8 cellular contexts compared by ENCODE assay signal in genomic region chr16:67969286-67970039, GRCh38. TPM values are rescaled to one million over a fixed set of nuclear protein-coding genes. Genes with fewer than 3 reads are reported as not detected.
A peak's percentile ranks its signal among the peaks of the same experiment; 100 is the strongest.
DNase-seq lines count a peak whose midpoint lies in the region; ATAC-seq, FAIRE-seq and TF ChIP-seq lines count a peak whose summit lies in the region.

No MANE protein-coding gene starts in this region.

- H3K27ac ChIP-seq in heart left ventricle, result peak overlapping the region; percentile 95 to 100 (median 99)
- H3K27ac ChIP-seq in K562 (ENCODE audit: extremely low read depth, low read depth, low read length), result peak overlapping the region; percentile 94
- peak overlapping the region; percentile 89 for H3K27ac ChIP-seq in vagina

- H3K9me3 ChIP-seq in heart left ventricle (no peaks in the 10 kb centered on the region), K562 (replicated peaks; ENCODE audit: control insufficient read depth, insufficient read depth, low read depth, low read length) (no peaks in the 10 kb centered on the region), vagina (no peaks in the 10 kb centered on the region)

- H3K4me1 ChIP-seq in heart left ventricle (peaks cover 12 to 41% (median 33%) of the 10 kb centered on the region in 12 donors), K562 (replicated peaks in 1 of 2; ENCODE audit: control insufficient read depth in 2 of 2, insufficient read depth in 2 of 2, low read length in 2 of 2) (peaks cover 21 to 38% of the 10 kb centered on the region in 2 experiments; a peak in 4 of 5 replicates), vagina (peaks cover 45% of the 10 kb centered on the region)

- TF ChIP-seq CTCF in heart left ventricle (IDR thresholded peaks at IDR 0.05) (no peak), K562 (IDR thresholded peaks at IDR 0.05 in 2 of 3, conservative IDR thresholded peaks at IDR 0.05 in 1 of 3; ENCODE audit: insufficient read depth in 2 of 3, low read depth in 1 of 3, low read length in 3 of 3) (no peak), lower leg skin (IDR thresholded peaks at IDR 0.05) (no peak), vagina (IDR thresholded peaks at IDR 0.05) (no peak)

- BruUV-seq in K562 (replicated peaks; lab: Mats Ljungman, UMichigan), result no TSS peak

- TF ChIP-seq POLR2A in heart left ventricle (IDR thresholded peaks at IDR 0.05) (no peak), K562 (conservative IDR thresholded peaks at IDR 0.05) (no peak), lower leg skin (IDR thresholded peaks at IDR 0.05) (no peak), vagina (IDR thresholded peaks at IDR 0.05) (no peak)

- no peak for ATAC-seq in heart left ventricle
- no peak for ATAC-seq in Right ventricle myocardium superior (ENCODE audit: poor library complexity)
- ATAC-seq in K562, result peak; percentile 18
- no peak for ATAC-seq in GM19324 (IDR thresholded peaks at IDR 0.05; ENCODE audit: low FRiP score, unreplicated experiment)

- POLR2A ChIA-PET in K562 (lab: Yijun Ruan, JAX), result interaction anchor here (0.5 to 1.0 kb wide), 3 partner anchors 12 to 264 kb away, joined by 3 to 4 read pairs (median 4); partner anchors contain the start of gene PSMB10

- TF ChIP-seq RAD21 in K562 (CRISPR knock-in tag; conservative IDR thresholded peaks at IDR 0.05 in 1 of 2, IDR thresholded peaks at IDR 0.05 in 1 of 2), result no peak

- in situ Hi-C loops in K562 (cut with MboI), result no loop called here

- H3K9me1 ChIP-seq in K562 (ENCODE audit: control insufficient read depth, insufficient read depth, low read length), result peaks cover 8% of the 10 kb centered on the region

- CTCF ChIA-PET in K562 (lab: Yijun Ruan, JAX; ENCODE audit: low intra/inter-chr PET ratio), result no interaction called here

- 56 to 67% (median 58%) methylated on average over 37 of the region's 37 CpGs for WGBS in heart left ventricle, 4 donors
- WGBS in K562 (ENCODE audit: insufficient coverage, low coverage, missing lambda C conversion rate), result 32% methylated on average over 31 of the region's 37 CpGs
- WGBS in lower leg skin, 2 donors, result 42 to 55% methylated on average over 27 to 32 of the region's 37 CpGs

- FAIRE-seq in K562 (lab: Jason Lieb, UNC), result peak; percentile 74

- no peak for DNase-seq in heart left ventricle
- no peak for DNase-seq in Right ventricle myocardium superior
- DNase-seq in K562 (ENCODE audit: extremely low read depth in 1 of 4, low spot score in 3 of 4), result peak; percentile 56 to 76 (median 70)
- no peak for DNase-seq in lower leg skin (ENCODE audit: low spot score in 2 of 2)
- DNase-seq in vagina (ENCODE audit: extremely low spot score in 2 of 2), result no peak
- no peak for DNase-seq in COLO829 (ENCODE audit: low spot score)
- DNase-seq in posterior vena cava (ENCODE audit: low spot score), result no peak

- TF ChIP-seq EP300 in K562 (IDR thresholded peaks at IDR 0.05; ENCODE audit: low read length), result no peak

- H3K36me3 ChIP-seq in heart left ventricle (peaks cover 0 to 15% (median 0%) of the 10 kb centered on the region in 9 donors), K562 (ENCODE audit: control insufficient read depth, insufficient read depth, low read length) (peaks cover 14% of the 10 kb centered on the region; the same call in 2 of the 3 replicates), vagina (no peaks in the 10 kb centered on the region)

- H4K20me1 ChIP-seq in K562 (replicated peaks; ENCODE audit: control insufficient read depth, insufficient read depth, low read length), result peaks cover 13% of the 10 kb centered on the region

- no peaks in the 10 kb centered on the region for H3K27me3 ChIP-seq in heart left ventricle
- no peaks in the 10 kb centered on the region for H3K27me3 ChIP-seq in K562 (ENCODE audit: control insufficient read depth in 2 of 2, insufficient read depth in 2 of 2, low read length in 2 of 2)
- no peaks in the 10 kb centered on the region for H3K27me3 ChIP-seq in vagina

- H2AFZ ChIP-seq in K562 (ENCODE audit: low read depth, low read length), result peak overlapping the region; percentile 97

- H3K4me3 ChIP-seq in heart left ventricle (peak overlapping the region; percentile 67 to 100 (median 91)), K562 (peak overlapping the region; percentile 84), lower leg skin (ENCODE audit: low read depth, poor library complexity, severe bottlenecking) (peak overlapping the region; percentile 53), vagina (peak overlapping the region; percentile 81 to 91)

- H3K9ac ChIP-seq in K562 (ENCODE audit: insufficient read depth in 1 of 2, low read depth in 2 of 2, low read length in 2 of 2), result peak overlapping the region; percentile 95 to 97

- intact Hi-C loops in heart left ventricle (cut with DNase I) (loop anchor here in 1 of 10 donors (10.0 kb wide), 1 partner anchor 265 kb away; the partner anchor contains the start of gene ESRP2), Right ventricle myocardium superior (cut with DNase I) (no loop called here), K562 (cut with micrococcal nuclease) (no loop called here), lower leg skin (cut with DNase I; ENCODE audit: low total_unique reads) (no loop called here), vagina (cut with DNase I) (no loop called here), posterior vena cava (cut with DNase I) (no loop called here)

- H3K79me2 ChIP-seq in K562 (ENCODE audit: control insufficient read depth, insufficient read depth, low read length), result peaks cover 28% of the 10 kb centered on the region

- H3K4me2 ChIP-seq in K562 (ENCODE audit: insufficient read depth, low read length), result peak overlapping the region; percentile 98

RNA-seq across cellular contexts. Expression of gene SLC12A4, which starts 1.0 kb away (rescaled TPM):
- 10 to 100 TPM; 64.6 to 92.2 (median 86.8) TPM for total RNA-seq in heart left ventricle
- polyA plus RNA-seq in heart left ventricle, result 10 to 100 TPM; 65.3 to 81.5 TPM
- total RNA-seq in Right ventricle myocardium superior, result 84.3 TPM
- 178 and 539 TPM in 2 replicates for total RNA-seq in K562 (2011; cell fraction: chromatin; rRNA removed; ENCODE audit: low replicate concordance)
- total RNA-seq in K562 (2011; cell fraction: nucleolus; rRNA removed), result 265 and 279 TPM in 2 replicates
- total RNA-seq in K562 (2011; cell fraction: nucleoplasm; rRNA removed), result 167 and 175 TPM in 2 replicates
- total RNA-seq in K562 (2014; rRNA removed), result 15.0 and 16.9 TPM in 2 replicates
- 9.9 and 10.0 TPM in 2 replicates for total RNA-seq in K562 (2014; rRNA removed; fragmentation: Illumina TruSeq; extraction: Trizol)
- total RNA-seq in K562 (2015; rRNA removed; fragmentation: Illumina TruSeq; extraction: Trizol), result 10.4 and 11.6 TPM in 2 replicates
- total RNA-seq in K562 (2021), result 32.8 and 43.5 TPM in 2 replicates
- 22.9 and 48.4 TPM in 2 replicates for polyA plus RNA-seq in K562 (2011; rRNA removed)
- 30.2 and 36.7 TPM in 2 replicates for polyA plus RNA-seq in K562 (2011; cell fraction: cytosol; rRNA removed)
- polyA plus RNA-seq in K562 (2011; cell fraction: nucleus; rRNA removed), result 238 and 295 TPM in 2 replicates
- 24.3 and 29.4 TPM in 2 replicates for polyA plus RNA-seq in K562 (2012)
- polyA plus RNA-seq in K562 (2014; fragmentation: Illumina TruSeq; extraction: Trizol), result 24.1 and 30.0 TPM in 2 replicates
- 1 to 10 TPM in 1 of 2 experiments, under 1 TPM in 1; 0.75 to 1.8 TPM for polyA plus RNA-seq in K562 (2014; fragmentation: Nextera tagmentation; extraction: Ambion mirVana)
- polyA plus RNA-seq in K562 (2014; rRNA removed), result 25.1 and 32.7 TPM in 2 replicates
- polyA minus RNA-seq in K562 (2011; rRNA and poly(A)+ RNA removed), result 24.9 and 34.3 TPM in 2 replicates
- 24.5 and 42.6 TPM in 2 replicates for polyA minus RNA-seq in K562 (2011; cell fraction: cytosol; rRNA and poly(A)+ RNA removed)
- 67.9 and 90.5 TPM in 2 replicates for polyA minus RNA-seq in K562 (2011; cell fraction: nucleus; rRNA and poly(A)+ RNA removed)
- 10 to 100 TPM; 31.3 to 74.1 (median 50.9) TPM for total RNA-seq in lower leg skin
- total RNA-seq in vagina, result 43.2 TPM
- 10 to 100 TPM; 82.6 to 90.1 TPM for total RNA-seq in posterior vena cava

RNA-seq across cellular contexts. Expression of gene DPEP3, which starts 10.8 kb away (rescaled TPM):
- total RNA-seq in heart left ventricle (under 1 TPM in 2 of 9 donors, not detected in 7; 0.13 to 0.16 TPM), Right ventricle myocardium superior (not detected), K562 (2014; rRNA removed) (not detected in 2 replicates), K562 (2014; rRNA removed; fragmentation: Illumina TruSeq; extraction: Trizol) (not detected in 2 replicates), K562 (2015; rRNA removed; fragmentation: Illumina TruSeq; extraction: Trizol) (not detected in 2 replicates), K562 (2021) (not detected in 2 replicates), lower leg skin (under 1 TPM in 2 of 4 donors, not detected in 2; 0.15 to 0.26 TPM), vagina (not detected), posterior vena cava (not detected)
- polyA plus RNA-seq in heart left ventricle (not detected), K562 (2011; rRNA removed) (not detected in 2 replicates), K562 (2014; fragmentation: Illumina TruSeq; extraction: Trizol) (not detected in 2 replicates), K562 (2014; fragmentation: Nextera tagmentation; extraction: Ambion mirVana) (not detected), K562 (2014; rRNA removed) (not detected in 2 replicates)
- total RNA-seq in K562 (2011; cell fraction: chromatin; rRNA removed; ENCODE audit: low replicate concordance), result not detected in 2 replicates
- not detected in 2 replicates for total RNA-seq in K562 (2011; cell fraction: nucleolus; rRNA removed)
- not detected in 2 replicates for total RNA-seq in K562 (2011; cell fraction: nucleoplasm; rRNA removed)
- 0.06 TPM in 1 of 2 replicates, not detected in the other for polyA plus RNA-seq in K562 (2011; cell fraction: cytosol; rRNA removed)
- polyA plus RNA-seq in K562 (2011; cell fraction: nucleus; rRNA removed), result 0.07 TPM in 1 of 2 replicates, not detected in the other
- not detected in 2 replicates for polyA plus RNA-seq in K562 (2012)
- not detected in 2 replicates for polyA minus RNA-seq in K562 (2011; rRNA and poly(A)+ RNA removed)
- polyA minus RNA-seq in K562 (2011; cell fraction: cytosol; rRNA and poly(A)+ RNA removed), result not detected in 2 replicates
- polyA minus RNA-seq in K562 (2011; cell fraction: nucleus; rRNA and poly(A)+ RNA removed), result not detected in 2 replicates

RNA-seq across cellular contexts. Expression of gene LCAT, which starts 25.5 kb away (rescaled TPM):
- total RNA-seq in heart left ventricle (10 to 100 TPM in 7 of 9 donors, 1 to 10 TPM in 2; 9.7 to 24.1 (median 18.2) TPM), Right ventricle myocardium superior (21.4 TPM), K562 (2014; rRNA removed) (6.8 and 9.0 TPM in 2 replicates), K562 (2014; rRNA removed; fragmentation: Illumina TruSeq; extraction: Trizol) (3.0 and 3.2 TPM in 2 replicates), K562 (2015; rRNA removed; fragmentation: Illumina TruSeq; extraction: Trizol) (4.1 and 4.5 TPM in 2 replicates), K562 (2021) (14.2 and 21.0 TPM in 2 replicates), lower leg skin (10 to 100 TPM in 3 of 4 donors, 1 to 10 TPM in 1; 6.4 to 16.5 (median 12.1) TPM), vagina (33.4 TPM), posterior vena cava (10 to 100 TPM; 19.2 to 29.8 TPM)
- polyA plus RNA-seq in heart left ventricle (10 to 100 TPM; 10.9 to 31.7 TPM), K562 (2011; rRNA removed) (6.7 and 14.9 TPM in 2 replicates), K562 (2014; fragmentation: Illumina TruSeq; extraction: Trizol) (5.0 and 5.6 TPM in 2 replicates), K562 (2014; fragmentation: Nextera tagmentation; extraction: Ambion mirVana) (under 1 TPM; 0.46 to 0.94 TPM), K562 (2014; rRNA removed) (7.6 and 14.9 TPM in 2 replicates)
- 40.9 and 121 TPM in 2 replicates for total RNA-seq in K562 (2011; cell fraction: chromatin; rRNA removed; ENCODE audit: low replicate concordance)
- total RNA-seq in K562 (2011; cell fraction: nucleolus; rRNA removed), result 59.7 and 75.9 TPM in 2 replicates
- 41.1 and 47.6 TPM in 2 replicates for total RNA-seq in K562 (2011; cell fraction: nucleoplasm; rRNA removed)
- polyA plus RNA-seq in K562 (2011; cell fraction: cytosol; rRNA removed), result 9.5 and 10.8 TPM in 2 replicates
- polyA plus RNA-seq in K562 (2011; cell fraction: nucleus; rRNA removed), result 72.6 and 86.1 TPM in 2 replicates
- 14.1 and 15.5 TPM in 2 replicates for polyA plus RNA-seq in K562 (2012)
- 1.5 and 2.2 TPM in 2 replicates for polyA minus RNA-seq in K562 (2011; rRNA and poly(A)+ RNA removed)
- polyA minus RNA-seq in K562 (2011; cell fraction: cytosol; rRNA and poly(A)+ RNA removed), result 2.3 and 6.2 TPM in 2 replicates
- polyA minus RNA-seq in K562 (2011; cell fraction: nucleus; rRNA and poly(A)+ RNA removed), result 8.9 and 10.0 TPM in 2 replicates

RNA-seq across cellular contexts. Expression of gene DPEP2, which starts 29.8 kb away (rescaled TPM):
- total RNA-seq in heart left ventricle (1 to 10 TPM in 5 of 9 donors, under 1 TPM in 4; 0.42 to 9.8 (median 1.2) TPM), Right ventricle myocardium superior (1.1 TPM), K562 (2014; rRNA removed) (0.14 and 1.3 TPM in 2 replicates), K562 (2014; rRNA removed; fragmentation: Illumina TruSeq; extraction: Trizol) (0.18 and 0.35 TPM in 2 replicates), K562 (2015; rRNA removed; fragmentation: Illumina TruSeq; extraction: Trizol) (0.49 and 0.76 TPM in 2 replicates), K562 (2021) (0.85 and 1.2 TPM in 2 replicates), lower leg skin (1 to 10 TPM in 3 of 4 donors, under 1 TPM in 1; 0.52 to 5.9 (median 1.7) TPM), vagina (2.0 TPM), posterior vena cava (1 to 10 TPM; 1.1 to 3.0 TPM)
- polyA plus RNA-seq in heart left ventricle (1 to 10 TPM; 1.1 to 1.2 TPM), K562 (2011; rRNA removed) (0.81 and 1.6 TPM in 2 replicates), K562 (2014; fragmentation: Illumina TruSeq; extraction: Trizol) (0.70 and 1.00 TPM in 2 replicates), K562 (2014; fragmentation: Nextera tagmentation; extraction: Ambion mirVana) (under 1 TPM; 0.24 to 0.38 TPM), K562 (2014; rRNA removed) (0.36 and 0.81 TPM in 2 replicates)
- total RNA-seq in K562 (2011; cell fraction: chromatin; rRNA removed; ENCODE audit: low replicate concordance), result 2.4 and 7.0 TPM in 2 replicates
- total RNA-seq in K562 (2011; cell fraction: nucleolus; rRNA removed), result 3.7 and 4.3 TPM in 2 replicates
- total RNA-seq in K562 (2011; cell fraction: nucleoplasm; rRNA removed), result 3.2 and 4.1 TPM in 2 replicates
- 1.5 and 3.0 TPM in 2 replicates for polyA plus RNA-seq in K562 (2011; cell fraction: cytosol; rRNA removed)
- 3.3 and 4.5 TPM in 2 replicates for polyA plus RNA-seq in K562 (2011; cell fraction: nucleus; rRNA removed)
- polyA plus RNA-seq in K562 (2012), result 1.7 and 6.2 TPM in 2 replicates
- polyA minus RNA-seq in K562 (2011; rRNA and poly(A)+ RNA removed), result 0.95 and 1.2 TPM in 2 replicates
- not detected in 2 replicates for polyA minus RNA-seq in K562 (2011; cell fraction: cytosol; rRNA and poly(A)+ RNA removed)
- polyA minus RNA-seq in K562 (2011; cell fraction: nucleus; rRNA and poly(A)+ RNA removed), result 1.1 and 2.0 TPM in 2 replicates

RNA-seq across cellular contexts. Expression of gene PSMB10, which starts 32.8 kb away (rescaled TPM):
- total RNA-seq in heart left ventricle, result 100 to 1,000 TPM in 1 of 9 donors, 10 to 100 TPM in 8; 39.4 to 182 (median 60.5) TPM
- 100 to 1,000 TPM in 1 of 2 donors, 10 to 100 TPM in 1; 56.9 to 118 TPM for polyA plus RNA-seq in heart left ventricle
- total RNA-seq in Right ventricle myocardium superior, result 59.0 TPM
- total RNA-seq in K562 (2011; cell fraction: chromatin; rRNA removed; ENCODE audit: low replicate concordance), result 1.6 and 9.1 TPM in 2 replicates
- total RNA-seq in K562 (2011; cell fraction: nucleolus; rRNA removed), result 14.7 and 18.7 TPM in 2 replicates
- total RNA-seq in K562 (2011; cell fraction: nucleoplasm; rRNA removed), result 7.4 and 9.6 TPM in 2 replicates
- 101 and 105 TPM in 2 replicates for total RNA-seq in K562 (2014; rRNA removed)
- 17.9 and 24.9 TPM in 2 replicates for total RNA-seq in K562 (2014; rRNA removed; fragmentation: Illumina TruSeq; extraction: Trizol)
- 53.1 and 53.4 TPM in 2 replicates for total RNA-seq in K562 (2015; rRNA removed; fragmentation: Illumina TruSeq; extraction: Trizol)
- 73.0 and 73.1 TPM in 2 replicates for total RNA-seq in K562 (2021)
- polyA plus RNA-seq in K562 (2011; rRNA removed), result 17.3 and 21.0 TPM in 2 replicates
- 46.1 and 143 TPM in 2 replicates for polyA plus RNA-seq in K562 (2011; cell fraction: cytosol; rRNA removed)
- 17.2 and 24.0 TPM in 2 replicates for polyA plus RNA-seq in K562 (2011; cell fraction: nucleus; rRNA removed)
- polyA plus RNA-seq in K562 (2012), result 84.8 and 94.3 TPM in 2 replicates
- 11.7 and 44.6 TPM in 2 replicates for polyA plus RNA-seq in K562 (2014; fragmentation: Illumina TruSeq; extraction: Trizol)
- polyA plus RNA-seq in K562 (2014; fragmentation: Nextera tagmentation; extraction: Ambion mirVana), result 10 to 100 TPM; 33.5 to 51.0 TPM
- polyA plus RNA-seq in K562 (2014; rRNA removed), result 94.1 and 118 TPM in 2 replicates
- polyA minus RNA-seq in K562 (2011; rRNA and poly(A)+ RNA removed), result 2.5 and 3.3 TPM in 2 replicates
- 20.3 and 25.1 TPM in 2 replicates for polyA minus RNA-seq in K562 (2011; cell fraction: cytosol; rRNA and poly(A)+ RNA removed)
- 13.1 and 14.0 TPM in 2 replicates for polyA minus RNA-seq in K562 (2011; cell fraction: nucleus; rRNA and poly(A)+ RNA removed)
- total RNA-seq in lower leg skin, result 10 to 100 TPM; 11.4 to 20.4 (median 17.8) TPM
- 45.2 TPM for total RNA-seq in vagina
- 10 to 100 TPM; 30.4 to 31.8 TPM for total RNA-seq in posterior vena cava

Comparison
In these comparisons a context has a peak if more than half of its experiments do, and no peak if none do; other contexts are left out.
1. DNase-seq: peak in K562 (4 of 4); none in heart left ventricle (0 of 5), Right ventricle myocardium superior (single experiment), lower leg skin (0 of 2), vagina (0 of 2), COLO829 (single experiment) and posterior vena cava (single experiment).
2. Peak in every context shown above with its lines, with median percentiles within 50 percentile points of each other: H3K27ac ChIP-seq and H3K4me3 ChIP-seq.